8 cellular contexts compared by ENCODE assay signal in the genomic region with DNA sequence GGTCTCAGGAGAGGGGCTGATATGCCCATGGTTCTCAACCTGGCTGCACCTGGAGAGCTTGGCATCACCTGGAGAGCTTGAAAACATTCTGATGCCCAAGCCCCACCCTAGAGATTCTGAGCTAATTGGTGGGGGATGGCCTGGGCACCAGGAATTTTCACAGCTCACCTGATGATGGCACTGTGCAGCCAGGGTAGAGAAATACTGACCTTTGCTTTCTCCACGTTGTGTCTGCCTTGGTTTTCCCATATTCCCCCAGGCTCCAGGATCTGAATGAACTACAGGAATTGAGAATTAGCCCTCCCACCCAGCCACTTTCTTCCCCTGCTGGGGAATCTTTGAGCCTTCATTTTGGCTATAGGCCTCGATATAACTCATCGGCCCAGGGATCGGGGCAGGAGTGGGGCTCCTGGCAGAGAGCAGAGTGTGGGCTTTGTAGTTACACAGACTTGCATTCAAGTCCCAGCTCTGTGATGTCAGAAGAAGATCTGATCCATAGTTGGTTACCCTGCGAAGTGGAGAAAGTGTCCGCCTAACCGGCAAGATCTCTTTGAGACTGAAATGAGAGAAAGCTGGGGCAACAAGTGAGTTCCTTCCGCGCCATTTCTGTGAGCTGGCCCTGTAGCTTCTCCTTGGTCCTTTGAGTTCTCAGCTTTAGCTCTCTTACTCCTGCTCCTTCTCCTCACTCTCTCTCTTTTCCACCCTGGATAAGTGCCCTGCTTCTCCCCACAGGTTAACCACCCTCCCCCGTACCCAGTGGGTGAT. TPM values are rescaled to one million over a fixed set of nuclear protein-coding genes. Genes with fewer than 3 reads are reported as not detected.
DNase-seq lines count a peak whose midpoint lies in the region; ATAC-seq lines count a peak whose summit lies in the region.

No MANE protein-coding gene starts in this region.

- in situ Hi-C loops in T47D (cut with HindIII; ENCODE audit: low pct_unique_long_range_greater_than_20kb, low sequenced_read_pairs), result no loop called here

- POLR2A ChIA-PET in naive thymus-derived CD4-positive, alpha-beta T cell (lab: Charles Lee), result no interaction called here

- no peaks in the 10 kb centered on the region for H3K27me3 ChIP-seq in naive thymus-derived CD4-positive, alpha-beta T cell (ENCODE audit: control insufficient read depth in 2 of 2, insufficient read depth in 2 of 2, low read length in 2 of 2)

- peak; percentile 38 for ATAC-seq in naive thymus-derived CD4-positive, alpha-beta T cell
- ATAC-seq in HG03097 (IDR thresholded peaks at IDR 0.05; ENCODE audit: low FRiP score, unreplicated experiment) (no peak), HG02885 (IDR thresholded peaks at IDR 0.05; ENCODE audit: poor library complexity, unreplicated experiment) (no peak), GM18907 (IDR thresholded peaks at IDR 0.05; ENCODE audit: unreplicated experiment) (no peak)

- intact Hi-C loops in naive thymus-derived CD4-positive, alpha-beta T cell (cut with micrococcal nuclease), result loop anchor here (1.0 to 5.0 kb wide), 4 partner anchors 111 to 329 kb away; a partner anchor contains a TSS

- no peak overlapping the region for H3K4me3 Mint-ChIP-seq in naive thymus-derived CD4-positive, alpha-beta T cell

- H3K27me3 Mint-ChIP-seq in naive thymus-derived CD4-positive, alpha-beta T cell, result peaks cover 0 to 21% (median 6%) of the 10 kb centered on the region in 5 donors

- no peaks in the 10 kb centered on the region for H3K36me3 Mint-ChIP-seq in naive thymus-derived CD4-positive, alpha-beta T cell

- H3K27ac ChIP-seq in naive thymus-derived CD4-positive, alpha-beta T cell (ENCODE audit: low read depth, low read length), result no peak overlapping the region

- H3K9me3 ChIP-seq in naive thymus-derived CD4-positive, alpha-beta T cell (ENCODE audit: control insufficient read depth in 2 of 3, low read length in 3 of 3), result no peaks in the 10 kb centered on the region

- peak overlapping the region in 1 of 9 donors; percentile 56 for H3K27ac Mint-ChIP-seq in naive thymus-derived CD4-positive, alpha-beta T cell

- CTCF ChIA-PET in naive thymus-derived CD4-positive, alpha-beta T cell (lab: Charles Lee), result interaction anchor here (0.7 to 2.4 kb wide), 5 partner anchors 10 to 340 kb away, joined by 3 to 23 read pairs (median 3); no protein-coding TSS in a partner anchor

- H3K4me1 Mint-ChIP-seq in naive thymus-derived CD4-positive, alpha-beta T cell, result no peaks in the 10 kb centered on the region

- DNase-seq in activated naive CD4-positive, alpha-beta T cell treated with Interleukin-2 at 50 U/mL for 16 hours, result peak; percentile 9
- no peak for DNase-seq in activated naive CD4-positive, alpha-beta T cell (lab: John Stamatoyannopoulos, UW)
- peak; percentile 22 for DNase-seq in NCI-H460 (ENCODE audit: extremely low read depth, low read depth)
- DNase-seq in T47D (ENCODE audit: low read depth in 1 of 2, low spot score in 1 of 2), result peak; percentile 44 to 75
- peak in 1 of 9 donors; percentile 12 for DNase-seq in naive thymus-derived CD4-positive, alpha-beta T cell

- no peak overlapping the region for H3K4me3 ChIP-seq in naive thymus-derived CD4-positive, alpha-beta T cell (ENCODE audit: low read length)

- H3K36me3 ChIP-seq in naive thymus-derived CD4-positive, alpha-beta T cell (ENCODE audit: control insufficient read depth in 2 of 3, insufficient read depth in 3 of 3, low read length in 3 of 3), result no peaks in the 10 kb centered on the region

- H3K4me1 ChIP-seq in naive thymus-derived CD4-positive, alpha-beta T cell (ENCODE audit: control insufficient read depth in 2 of 2, insufficient read depth in 2 of 2, low read length in 2 of 2), result no peaks in the 10 kb centered on the region

- no peaks in the 10 kb centered on the region for H3K9me3 Mint-ChIP-seq in naive thymus-derived CD4-positive, alpha-beta T cell

RNA-seq across cellular contexts. Expression of a gene that starts 33.1 kb away (rescaled TPM):
- total RNA-seq in NCI-H460 (2014; rRNA removed; shearing (Covaris generic)), result 20.8 and 25.4 TPM in 2 replicates
- polyA plus RNA-seq in NCI-H460 (2014; cell fraction: nucleus; rRNA removed), result 28.8 and 35.6 TPM in 2 replicates
- 10 to 100 TPM; 28.2 to 32.1 (median 28.8) TPM for total RNA-seq in naive thymus-derived CD4-positive, alpha-beta T cell
- polyA plus RNA-seq in naive thymus-derived CD4-positive, alpha-beta T cell, result 10 to 100 TPM; 27.7 to 30.5 TPM

Comparison
In these comparisons a context has a peak if more than half of its experiments do, and no peak if none do; other contexts are left out.
1. DNase-seq: peak in activated naive CD4-positive, alpha-beta T cell treated with Interleukin-2 at 50 U/mL for 16 hours (single experiment), NCI-H460 (single experiment) and T47D (2 of 2); none in activated naive CD4-positive, alpha-beta T cell (0 of 4).